10 cellular contexts compared by ENCODE assay signal in genomic region chr17:35541434-35541833, GRCh38. TPM values are rescaled to one million over a fixed set of nuclear protein-coding genes. Genes with fewer than 3 reads are reported as not detected.
A peak's percentile ranks its signal among the peaks of the same experiment; 100 is the strongest.
DNase-seq lines count a peak whose midpoint lies in the region; ATAC-seq and TF ChIP-seq lines count a peak whose summit lies in the region.
"Had no signal": no experiment of that assay in that cellular context is flagged by ENCODE, and none has a peak within 500 bp of the region (broad histone marks: within the 10 kb centered on the region; RNA-seq: fewer than 3 reads in every experiment).

No MANE protein-coding gene starts in this region.

- TF ChIP-seq CTCF in Peyer's patch (IDR thresholded peaks at IDR 0.05) (no peak), esophagus squamous epithelium (IDR thresholded peaks at IDR 0.05) (no peak)

- TF ChIP-seq POLR2A in Peyer's patch (IDR thresholded peaks at IDR 0.05): no peak
- no peak for TF ChIP-seq POLR2A in esophagus squamous epithelium (IDR thresholded peaks at IDR 0.05)

- peaks cover 16% of the 10 kb centered on the region for H3K36me3 Mint-ChIP-seq in activated CD8-positive, alpha-beta memory T cell treated with anti-CD3 and anti-CD28 coated beads, Interleukin-2, amount 10 ng/mL, durations not matched to agents 7 days and 5 days

- H3K9me3 ChIP-seq in Peyer's patch: no peaks in the 10 kb centered on the region
- no peaks in the 10 kb centered on the region for H3K9me3 ChIP-seq in esophagus squamous epithelium

- H3K36me3 ChIP-seq in Peyer's patch: no peaks in the 10 kb centered on the region
- no peaks in the 10 kb centered on the region for H3K36me3 ChIP-seq in esophagus squamous epithelium

- H3K27me3 Mint-ChIP-seq in activated CD8-positive, alpha-beta memory T cell treated with anti-CD3 and anti-CD28 coated beads, Interleukin-2, amount 10 ng/mL, durations not matched to agents 7 days and 5 days: no peaks in the 10 kb centered on the region
- H3K27me3 Mint-ChIP-seq in stimulated activated naive CD8-positive, alpha-beta T cell treated with anti-CD3 and anti-CD28 coated beads, Interleukin-15, amount 100 ng/mL, for 72 hours: no peaks in the 10 kb centered on the region

- DNase-seq in activated CD8-positive, alpha-beta memory T cell treated with anti-CD3 and anti-CD28 coated beads, Interleukin-2, amount 10 ng/mL, durations not matched to agents 7 days and 5 days: no peak
- DNase-seq in activated CD8-positive, alpha-beta memory T cell treated with anti-CD3 and anti-CD28 coated beads for 24 hours: no peak
- DNase-seq in Peyer's patch (no peak), esophagus squamous epithelium (lab: John Stamatoyannopoulos, UW) (no peak), UCSD-AML1 (lab: John Stamatoyannopoulos, UW; ENCODE audit: unreplicated experiment) (no peak), islet precursor cell (no peak), dedifferentiated amniotic fluid mesenchymal stem cell (ENCODE audit: extremely low spot score) (no peak)
- DNase-seq in stimulated activated naive CD8-positive, alpha-beta T cell treated with anti-CD3 and anti-CD28 coated beads, Interleukin-15, amount 100 ng/mL, for 72 hours: no peak
- DNase-seq: amniotic stem cell had no signal

- intact Hi-C loops in esophagus squamous epithelium (cut with DNase I): no loop called here

- ATAC-seq in activated CD8-positive, alpha-beta memory T cell treated with anti-CD3 and anti-CD28 coated beads, Interleukin-2, amount 10 ng/mL, durations not matched to agents 7 days and 5 days: no peak
- ATAC-seq in stimulated activated naive CD8-positive, alpha-beta T cell treated with anti-CD3 and anti-CD28 coated beads, Interleukin-15, amount 100 ng/mL, for 72 hours: no peak

- peak overlapping the region; percentile 99 for H3K27ac Mint-ChIP-seq in activated CD8-positive, alpha-beta memory T cell treated with anti-CD3 and anti-CD28 coated beads, Interleukin-2, amount 10 ng/mL, durations not matched to agents 7 days and 5 days
- peak overlapping the region; percentile 94 to 98 for H3K27ac Mint-ChIP-seq in stimulated activated naive CD8-positive, alpha-beta T cell treated with anti-CD3 and anti-CD28 coated beads, Interleukin-15, amount 100 ng/mL, for 72 hours

- peaks cover 57% of the 10 kb centered on the region for H3K4me1 Mint-ChIP-seq in activated CD8-positive, alpha-beta memory T cell treated with anti-CD3 and anti-CD28 coated beads, Interleukin-2, amount 10 ng/mL, durations not matched to agents 7 days and 5 days
- peaks cover 67% of the 10 kb centered on the region for H3K4me1 Mint-ChIP-seq in stimulated activated naive CD8-positive, alpha-beta T cell treated with anti-CD3 and anti-CD28 coated beads, Interleukin-15, amount 100 ng/mL, for 72 hours

- CTCF ChIA-PET in activated CD8-positive, alpha-beta memory T cell treated with anti-CD3 and anti-CD28 coated beads, Interleukin-2, amount 10 ng/mL, durations not matched to agents 7 days and 5 days (lab: Charles Lee): interaction anchor here (0.6 to 2.6 kb wide), 7 partner anchors 8 to 327 kb away, joined by 3 to 8 read pairs (median 3); partner anchors contain the start of gene PEX12

- H3K27me3 ChIP-seq in Peyer's patch (no peaks in the 10 kb centered on the region), esophagus squamous epithelium (no peaks in the 10 kb centered on the region)

- 6 to 17% methylated on average over 1 of the region's 1 CpG for WGBS in esophagus squamous epithelium, 2 donors

- H3K27ac ChIP-seq in Peyer's patch (peak overlapping the region; percentile 65 to 81 (median 72)), esophagus squamous epithelium (peak overlapping the region; percentile 66 to 82 (median 75))

- H3K4me3 ChIP-seq in Peyer's patch: peak overlapping the region; percentile 33 to 44 (median 34)
- peak overlapping the region; percentile 16 to 58 (median 34) for H3K4me3 ChIP-seq in esophagus squamous epithelium

- H3K4me3 Mint-ChIP-seq in activated CD8-positive, alpha-beta memory T cell treated with anti-CD3 and anti-CD28 coated beads, Interleukin-2, amount 10 ng/mL, durations not matched to agents 7 days and 5 days: peak overlapping the region; percentile 90
- H3K4me3 Mint-ChIP-seq in stimulated activated naive CD8-positive, alpha-beta T cell treated with anti-CD3 and anti-CD28 coated beads, Interleukin-15, amount 100 ng/mL, for 72 hours: peak overlapping the region; percentile 59 to 84

- H3K9me3 Mint-ChIP-seq in activated CD8-positive, alpha-beta memory T cell treated with anti-CD3 and anti-CD28 coated beads, Interleukin-2, amount 10 ng/mL, durations not matched to agents 7 days and 5 days (ENCODE audit: low read depth): no peaks in the 10 kb centered on the region
- no peaks in the 10 kb centered on the region for H3K9me3 Mint-ChIP-seq in stimulated activated naive CD8-positive, alpha-beta T cell treated with anti-CD3 and anti-CD28 coated beads, Interleukin-15, amount 100 ng/mL, for 72 hours

- H3K4me1 ChIP-seq in Peyer's patch (peaks cover 0 to 7% (median 3%) of the 10 kb centered on the region in 4 donors), esophagus squamous epithelium (peaks cover 0 to 50% (median 12%) of the 10 kb centered on the region in 3 donors)

RNA-seq across cellular contexts. Expression of gene SLFN12L, which starts 4.0 kb away (rescaled TPM):
- 100 to 1,000 TPM in 1 of 2 experiments, 10 to 100 TPM in 1; 95.4 to 197 TPM for total RNA-seq in activated CD8-positive, alpha-beta memory T cell treated with anti-CD3 and anti-CD28 coated beads, Interleukin-2, amount 10 ng/mL, durations not matched to agents 7 days and 5 days
- total RNA-seq in Peyer's patch (10 to 100 TPM in 1 of 4 donors, 1 to 10 TPM in 3; 5.3 to 17.3 (median 5.6) TPM), esophagus squamous epithelium (1 to 10 TPM in 3 of 4 donors, under 1 TPM in 1; 0.50 to 3.4 (median 1.2) TPM)

RNA-seq across cellular contexts. Expression of gene SLFN14, which starts 19.2 kb away (rescaled TPM):
- total RNA-seq in activated CD8-positive, alpha-beta memory T cell treated with anti-CD3 and anti-CD28 coated beads, Interleukin-2, amount 10 ng/mL, durations not matched to agents 7 days and 5 days: under 1 TPM in 1 of 2 experiments, not detected in 1; 0.07 TPM
- total RNA-seq in Peyer's patch (not detected), esophagus squamous epithelium (not detected)
- total RNA-seq: T-helper 2 cell treated with Interferon-gamma antibody and Interleukin-4, amounts not matched to agents 100 ng/mL and 5 ng/mL, for 36 hours had no signal

RNA-seq across cellular contexts. Expression of gene PEX12, which starts 36.9 kb away (rescaled TPM):
- 1 to 10 TPM; 3.9 to 4.6 TPM for total RNA-seq in activated CD8-positive, alpha-beta memory T cell treated with anti-CD3 and anti-CD28 coated beads, Interleukin-2, amount 10 ng/mL, durations not matched to agents 7 days and 5 days
- 1 to 10 TPM; 2.5 to 7.9 (median 4.5) TPM for total RNA-seq in Peyer's patch
- 1 to 10 TPM in 3 of 4 donors, under 1 TPM in 1; 0.95 to 4.4 (median 3.6) TPM for total RNA-seq in esophagus squamous epithelium

RNA-seq across cellular contexts. Expression of gene AP2B1, which starts 45.7 kb away (rescaled TPM):
- 100 to 1,000 TPM; 166 to 184 TPM for total RNA-seq in activated CD8-positive, alpha-beta memory T cell treated with anti-CD3 and anti-CD28 coated beads, Interleukin-2, amount 10 ng/mL, durations not matched to agents 7 days and 5 days
- total RNA-seq in Peyer's patch: 10 to 100 TPM; 46.2 to 75.3 (median 66.6) TPM
- total RNA-seq in esophagus squamous epithelium: 10 to 100 TPM in 3 of 4 donors, 1 to 10 TPM in 1; 9.7 to 99.4 (median 37.4) TPM

Comparison
In these comparisons a context has a peak if more than half of its experiments do, and no peak if none do; other contexts are left out.
1. RNA of gene SLFN12L, which starts 4.0 kb away (total RNA-seq): 95.4 to 197 TPM in activated CD8-positive, alpha-beta memory T cell treated with anti-CD3 and anti-CD28 coated beads, Interleukin-2, amount 10 ng/mL, durations not matched to agents 7 days and 5 days; 5.3 to 17.3 TPM in Peyer's patch and 0.50 to 3.4 TPM in esophagus squamous epithelium; every median in the first group is over 4 times any median in the second.